Comparison of ENCODE assay signal across 1 cellular context in the genomic region with DNA sequence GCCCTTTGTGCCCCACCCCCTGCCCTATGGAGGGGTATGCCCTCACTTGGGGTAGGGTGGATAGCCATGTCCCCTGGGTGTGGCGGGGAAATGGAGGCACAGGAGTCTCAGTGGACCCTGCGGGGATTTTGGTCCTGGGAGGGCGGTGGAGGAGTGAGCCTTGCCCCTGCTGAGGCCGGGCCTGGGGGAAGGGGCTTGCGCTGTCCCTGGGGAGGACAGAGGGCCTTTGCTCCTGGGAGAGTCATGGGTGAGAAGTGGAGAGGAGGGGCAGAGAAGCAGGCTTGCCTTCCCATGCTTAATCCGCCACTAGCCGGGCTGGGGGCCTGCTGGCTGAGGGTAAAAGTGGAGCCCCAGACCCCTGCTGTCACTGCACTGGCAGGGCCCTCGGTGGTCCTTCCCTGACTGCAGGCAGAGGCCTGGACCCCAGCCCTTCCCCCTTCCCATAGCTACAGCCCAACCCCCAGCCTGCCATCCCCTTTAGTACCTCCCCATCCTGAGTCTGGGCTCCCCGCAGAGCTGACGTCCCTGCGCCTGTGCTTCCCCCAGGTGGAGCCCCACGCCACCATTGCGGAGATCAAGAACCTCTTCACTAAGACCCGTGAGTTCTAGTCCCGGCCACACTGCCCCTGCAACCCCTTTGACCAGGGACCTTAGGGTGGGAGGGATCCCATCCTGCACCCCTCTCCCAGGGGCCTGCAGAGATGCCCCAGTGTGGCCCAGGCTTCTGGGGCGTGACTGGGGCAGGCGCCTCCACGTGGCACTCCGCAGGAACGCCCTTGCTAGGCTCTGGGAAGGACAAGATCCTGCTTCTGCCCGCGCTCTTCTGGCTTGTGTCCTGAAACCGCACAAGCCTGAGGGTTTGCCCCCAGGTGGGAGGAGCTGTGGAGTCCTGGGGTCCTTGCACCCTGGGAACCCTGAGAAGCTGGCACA.
TF ChIP-seq lines count a peak whose summit lies in the region.

No MANE protein-coding gene starts in this region.

TF ChIP-seq in HEK293, 187 proteins besides CTCF, POLR2A, EP300 and RAD21:
- TF ChIP-seq PATZ1 (tag by site-specific recombination; IDR thresholded peaks at IDR 0.05) (peak; percentile 19; the same call in 1 of the 2 replicates), ZNF561 (tag by site-specific recombination; IDR thresholded peaks at IDR 0.05; ENCODE audit: borderline replicate concordance) (no peak)
